Comparison of ENCODE assay signal across 15 cellular contexts in genomic region chr9:15361737-15362136, GRCh38. TPM values are rescaled to one million over a fixed set of nuclear protein-coding genes. Genes with fewer than 3 reads are reported as not detected.
DNase-seq lines count a peak whose midpoint lies in the region; ATAC-seq and TF ChIP-seq lines count a peak whose summit lies in the region.
"Had no signal": no experiment of that assay in that cellular context is flagged by ENCODE, and none has a peak within 500 bp of the region (broad histone marks: within the 10 kb centered on the region; RNA-seq: fewer than 3 reads in every experiment).

No MANE protein-coding gene starts in this region.

- no peak overlapping the region for H2BK15ac ChIP-seq in mesendoderm (replicated peaks; ENCODE audit: low read depth)

- no peak overlapping the region for H3K4ac ChIP-seq in mesendoderm (ENCODE audit: low read depth, low read length)

- TF ChIP-seq EP300 in tibial nerve (IDR thresholded peaks at IDR 0.05): no peak

- ATAC-seq in HG03378 (IDR thresholded peaks at IDR 0.05; ENCODE audit: unreplicated experiment): no peak
- ATAC-seq: A549 had no signal

- WGBS in mesendoderm (ENCODE audit: extremely low coverage, insufficient coverage, low lambda C conversion rate): no CpG with 5 or more reads among the region's 2 CpGs
- 70 to 92% methylated on average over 2 of the region's 2 CpGs for WGBS in tibial nerve, 2 donors

- H3K56ac ChIP-seq in mesendoderm (ENCODE audit: low read length): no peak overlapping the region

- H3K36me3 ChIP-seq in mesendoderm (ENCODE audit: control insufficient read depth, insufficient read depth, low read length) (no peaks in the 10 kb centered on the region), tibial nerve (no peaks in the 10 kb centered on the region)

- no peak for TF ChIP-seq CTCF in fibroblast of mammary gland (conservative IDR thresholded peaks at IDR 0.05; ENCODE audit: control insufficient read depth, insufficient read depth, low read depth, low read length)
- TF ChIP-seq CTCF in tibial nerve (IDR thresholded peaks at IDR 0.05): no peak

- no peak overlapping the region for H3K18ac ChIP-seq in mesendoderm (ENCODE audit: low read length)

- no peaks in the 10 kb centered on the region for H3K79me2 ChIP-seq in mesendoderm (ENCODE audit: control insufficient read depth, insufficient read depth, low read length)

- H4K8ac ChIP-seq in mesendoderm (ENCODE audit: low read depth, low read length): no peak overlapping the region

- H3K4me3 ChIP-seq in fibroblast of mammary gland (ENCODE audit: control insufficient read depth, low read depth, low read length) (no peak overlapping the region), mesendoderm (ENCODE audit: low read length) (no peak overlapping the region), tibial nerve (no peak overlapping the region)
- H3K4me3 ChIP-seq: A549 had no signal

- DNase-seq in DMS 273 (lab: John Stamatoyannopoulos, UW; ENCODE audit: unreplicated experiment) (peak; percentile 12), DMS 273 treated with DMSO at 0.1 percent for 48 hours (lab: John Stamatoyannopoulos, UW) (no peak), MV-4-11 (lab: John Stamatoyannopoulos, UW) (peak; percentile 20), fibroblast of mammary gland (ENCODE audit: low read depth) (peak; percentile 4), mesendoderm (no peak), tibial nerve (ENCODE audit: low spot score in 2 of 2) (no peak)
- DNase-seq in activated CD8-positive, alpha-beta memory T cell treated with anti-CD3 and anti-CD28 coated beads for 24 hours: no peak
- DNase-seq: AML-193; Caco-2; CD4-positive, alpha-beta T cell; H9 had no signal

- H2BK120ac ChIP-seq in mesendoderm (ENCODE audit: low read depth, low read length): no peak overlapping the region

- no peaks in the 10 kb centered on the region for H3K4me1 ChIP-seq in mesendoderm (ENCODE audit: control insufficient read depth, low read depth, low read length)
- H3K4me1 ChIP-seq in tibial nerve: no peaks in the 10 kb centered on the region
- H3K4me1 ChIP-seq: A549, Caco-2 had no signal

- no peak overlapping the region for H3K9ac ChIP-seq in mesendoderm (ENCODE audit: low read length)

- H3K23ac ChIP-seq in mesendoderm (ENCODE audit: low read length): peak overlapping the region; percentile 56

- H3K27me3 ChIP-seq in mesendoderm (ENCODE audit: insufficient read depth, low read length, poor library complexity): no peaks in the 10 kb centered on the region
- H3K27me3 ChIP-seq in tibial nerve: no peaks in the 10 kb centered on the region

- no peak overlapping the region for H2BK5ac ChIP-seq in mesendoderm (ENCODE audit: low read length)

- no peak overlapping the region for H4K5ac ChIP-seq in mesendoderm (ENCODE audit: low read length)

- H3K27ac ChIP-seq in mesendoderm (ENCODE audit: low read depth, low read length) (no peak overlapping the region), tibial nerve (no peak overlapping the region)
- H3K27ac ChIP-seq: 22Rv1, A549, C4-2B had no signal

- H3K79me1 ChIP-seq in mesendoderm (ENCODE audit: low read length): no peaks in the 10 kb centered on the region

- H3K4me2 ChIP-seq in mesendoderm (ENCODE audit: low read length): no peak overlapping the region
- H3K4me2 ChIP-seq: A549 had no signal

- H2AK5ac ChIP-seq in mesendoderm (ENCODE audit: low read length): no peak overlapping the region

- H3K9me3 ChIP-seq in tibial nerve: no peaks in the 10 kb centered on the region
- H3K9me3 ChIP-seq: A549, Caco-2 had no signal

- TF ChIP-seq POLR2A in tibial nerve (IDR thresholded peaks at IDR 0.05): no peak

RNA-seq across cellular contexts. Expression of gene TTC39B, which starts 54.7 kb away (rescaled TPM):
- polyA plus RNA-seq in mesendoderm (2013, experiment 1 of 2): 8.6 TPM
- polyA plus RNA-seq in mesendoderm (2013, experiment 2 of 2): 9.5 TPM
- 1 to 10 TPM; 5.4 to 8.8 (median 7.5) TPM for total RNA-seq in tibial nerve

Comparison
In these comparisons a context has a peak if more than half of its experiments do, and no peak if none do; other contexts are left out.
1. DNase-seq: peak in DMS 273 (single experiment), MV-4-11 (single experiment) and fibroblast of mammary gland (single experiment); none in DMS 273 treated with DMSO at 0.1 percent for 48 hours (single experiment), mesendoderm (single experiment), activated CD8-positive, alpha-beta memory T cell treated with anti-CD3 and anti-CD28 coated beads for 24 hours (single experiment) and tibial nerve (0 of 2).